23 cellular contexts compared by ENCODE assay signal in the genomic region with DNA sequence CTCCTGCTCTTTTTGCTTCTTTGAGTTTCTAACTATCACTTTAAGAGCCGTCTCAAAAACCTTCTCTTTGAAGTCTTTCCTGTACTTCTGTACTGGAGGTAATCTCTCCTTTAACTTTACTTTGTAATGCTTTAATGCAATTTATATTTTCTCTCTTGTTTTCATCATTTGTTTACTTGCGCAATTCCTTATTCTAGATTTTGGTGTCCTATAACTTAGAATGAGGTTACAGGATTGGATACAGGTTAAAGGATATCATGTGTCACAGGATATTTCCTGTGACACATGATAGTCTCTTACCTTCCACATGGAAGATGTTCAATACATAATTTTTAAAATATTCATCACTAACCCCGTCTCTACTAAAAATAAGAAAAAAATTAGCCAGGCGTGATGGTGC. TPM values are rescaled to one million over a fixed set of nuclear protein-coding genes. Genes with fewer than 3 reads are reported as not detected.
"Had no signal": no experiment of that assay in that cellular context is flagged by ENCODE, and none has a peak within 500 bp of the region (broad histone marks: within the 10 kb centered on the region; RNA-seq: fewer than 3 reads in every experiment).

No MANE protein-coding gene starts in this region.

- H3K27ac Mint-ChIP-seq: IgD-negative memory B cell had no signal

- DNase-seq: Karpas-422, KG1, MM.1S, NCI-H1092 treated with DMSO at 0.1 percent for 48 hours, NCI-H1436, NCI-H187, NCI-H2029, NCI-H2081 treated with DMSO at 0.1 percent for 48 hours, NCI-H2171, NCI-H226, NCI-H446, NCI-H510A, NCI-H524 treated with DMSO at 0.1 percent for 48 hours, NCI-H69, NCI-H774, PC-3, SHP77 had no signal

- ATAC-seq: Panc1, PC-3 had no signal

- H3K27ac ChIP-seq: RWPE1 had no signal

- H3K36me3 Mint-ChIP-seq: IgD-negative memory B cell had no signal

- H3K4me3 Mint-ChIP-seq: IgD-negative memory B cell had no signal

RNA-seq across cellular contexts. Expression of gene CPN1, which starts 42.4 kb away (rescaled TPM):
- total RNA-seq: HT-29, M059J, OCI-LY7, PC-3 had no signal
- polyA plus RNA-seq: IgD-negative memory B cell had no signal
